8 cellular contexts compared by ENCODE assay signal in genomic region chr18:26190506-26190905, GRCh38. TPM values are rescaled to one million over a fixed set of nuclear protein-coding genes. Genes with fewer than 3 reads are reported as not detected.
DNase-seq lines count a peak whose midpoint lies in the region; ATAC-seq and TF ChIP-seq lines count a peak whose summit lies in the region.

No MANE protein-coding gene starts in this region.

- peak overlapping the region; percentile 87 to 93 (median 92) for H3K27ac Mint-ChIP-seq in naive thymus-derived CD4-positive, alpha-beta T cell

- no peaks in the 10 kb centered on the region for H3K9me3 ChIP-seq in naive thymus-derived CD4-positive, alpha-beta T cell (ENCODE audit: control insufficient read depth in 2 of 3, low read length in 3 of 3)
- no peaks in the 10 kb centered on the region for H3K9me3 ChIP-seq in aorta (ENCODE audit: control insufficient read depth, low read length)
- peaks cover 0 to 12% of the 10 kb centered on the region in 2 donors for H3K9me3 ChIP-seq in right atrium auricular region
- H3K9me3 ChIP-seq in prostate gland: no peaks in the 10 kb centered on the region

- ATAC-seq in GM18873 (IDR thresholded peaks at IDR 0.05; ENCODE audit: low FRiP score, unreplicated experiment): peak; percentile 86
- ATAC-seq in HG02981 (IDR thresholded peaks at IDR 0.05; ENCODE audit: unreplicated experiment): peak; percentile 87
- peak; percentile 86 to 91 for ATAC-seq in activated CD4-positive, CD25-positive, alpha-beta regulatory T cell treated with anti-CD3 and anti-CD28 coated beads, Interleukin-2, amount 50 U/mL, for 24 hours
- peak; percentile 85 for ATAC-seq in naive thymus-derived CD4-positive, alpha-beta T cell
- ATAC-seq in aorta (ENCODE audit: low FRiP score): no peak

- no peaks in the 10 kb centered on the region for H3K27me3 Mint-ChIP-seq in naive thymus-derived CD4-positive, alpha-beta T cell

- no peak for TF ChIP-seq POLR2A in prostate gland (IDR thresholded peaks at IDR 0.05)

- H3K27me3 ChIP-seq in naive thymus-derived CD4-positive, alpha-beta T cell (ENCODE audit: control insufficient read depth in 2 of 2, insufficient read depth in 2 of 2, low read length in 2 of 2): no peaks in the 10 kb centered on the region
- no peaks in the 10 kb centered on the region for H3K27me3 ChIP-seq in aorta (ENCODE audit: control insufficient read depth in 1 of 2, insufficient read depth in 2 of 2, low read length in 1 of 2)
- H3K27me3 ChIP-seq in right atrium auricular region: no peaks in the 10 kb centered on the region
- H3K27me3 ChIP-seq in prostate gland (replicated peaks; ENCODE audit: insufficient read depth): no peaks in the 10 kb centered on the region

- H3K4me3 ChIP-seq in naive thymus-derived CD4-positive, alpha-beta T cell (ENCODE audit: low read length): peak overlapping the region; percentile 26
- no peak overlapping the region for H3K4me3 ChIP-seq in aorta (ENCODE audit: low read length in 2 of 2)
- H3K4me3 ChIP-seq in right atrium auricular region: no peak overlapping the region
- no peak overlapping the region for H3K4me3 ChIP-seq in prostate gland

- peaks cover 5 to 34% (median 28%) of the 10 kb centered on the region in 7 donors for H3K4me1 Mint-ChIP-seq in naive thymus-derived CD4-positive, alpha-beta T cell

- H3K4me3 Mint-ChIP-seq in naive thymus-derived CD4-positive, alpha-beta T cell: peak overlapping the region; percentile 74 to 88 (median 83)

- POLR2A ChIA-PET in naive thymus-derived CD4-positive, alpha-beta T cell (lab: Charles Lee): interaction anchor here (1.9 to 2.3 kb wide), 2 partner anchors 17 to 25 kb away, joined by 5 to 16 read pairs; no protein-coding TSS in a partner anchor

- intact Hi-C loops in naive thymus-derived CD4-positive, alpha-beta T cell (cut with micrococcal nuclease): loop anchor here (1.0 to 2.0 kb wide), 4 partner anchors 24 to 100 kb away; partner anchors contain the start of genes SS18 (in 2 of the 2) and TAF4B (in 2 of the 2)
- intact Hi-C loops in aorta (cut with DNase I) (no loop called here), prostate gland (cut with DNase I) (no loop called here)

- DNase-seq in naive thymus-derived CD4-positive, alpha-beta T cell: peak in 8 of 9 donors; percentile 22 to 61 (median 48)
- DNase-seq in DMS153 (lab: John Stamatoyannopoulos, UW): no peak
- no peak for DNase-seq in aorta
- DNase-seq in right atrium auricular region (ENCODE audit: low spot score): no peak
- DNase-seq in prostate gland (ENCODE audit: low spot score): no peak

- WGBS in aorta, 2 donors: 87 to 94% methylated on average over 8 of the region's 8 CpGs
- WGBS in prostate gland: 83% methylated on average over 8 of the region's 8 CpGs

- no peaks in the 10 kb centered on the region for H3K36me3 Mint-ChIP-seq in naive thymus-derived CD4-positive, alpha-beta T cell

- H3K4me1 ChIP-seq in naive thymus-derived CD4-positive, alpha-beta T cell (ENCODE audit: control insufficient read depth in 2 of 2, insufficient read depth in 2 of 2, low read length in 2 of 2): no peaks in the 10 kb centered on the region
- H3K4me1 ChIP-seq in aorta (ENCODE audit: control insufficient read depth in 1 of 2, insufficient read depth in 2 of 2, low read length in 2 of 2): no peaks in the 10 kb centered on the region
- H3K4me1 ChIP-seq in right atrium auricular region: no peaks in the 10 kb centered on the region
- no peaks in the 10 kb centered on the region for H3K4me1 ChIP-seq in prostate gland (replicated peaks)

- CTCF ChIA-PET in naive thymus-derived CD4-positive, alpha-beta T cell (lab: Charles Lee): interaction anchor here (0.9 kb wide), 1 partner anchor 16 kb away, joined by 3 read pairs; no protein-coding TSS in a partner anchor

- H3K9me3 Mint-ChIP-seq in naive thymus-derived CD4-positive, alpha-beta T cell: peaks cover 0 to 9% (median 0%) of the 10 kb centered on the region in 11 donors

- TF ChIP-seq CTCF in right atrium auricular region (IDR thresholded peaks at IDR 0.05): no peak
- no peak for TF ChIP-seq CTCF in prostate gland (IDR thresholded peaks at IDR 0.05)

- no peaks in the 10 kb centered on the region for H3K36me3 ChIP-seq in naive thymus-derived CD4-positive, alpha-beta T cell (ENCODE audit: control insufficient read depth in 2 of 3, insufficient read depth in 3 of 3, low read length in 3 of 3)
- no peaks in the 10 kb centered on the region for H3K36me3 ChIP-seq in aorta (ENCODE audit: control insufficient read depth in 1 of 2, insufficient read depth in 2 of 2, low read length in 1 of 2)
- H3K36me3 ChIP-seq in right atrium auricular region: no peaks in the 10 kb centered on the region
- H3K36me3 ChIP-seq in prostate gland: no peaks in the 10 kb centered on the region

- H3K27ac ChIP-seq in naive thymus-derived CD4-positive, alpha-beta T cell (ENCODE audit: low read depth, low read length): peak overlapping the region; percentile 63
- no peak overlapping the region for H3K27ac ChIP-seq in aorta (ENCODE audit: low read depth in 1 of 2, low read length in 2 of 2)
- no peak overlapping the region for H3K27ac ChIP-seq in right atrium auricular region
- H3K27ac ChIP-seq in prostate gland: no peak overlapping the region

RNA-seq across cellular contexts. Expression of gene TAF4B, which starts 35.7 kb away (rescaled TPM):
- 10 to 100 TPM; 12.0 to 15.7 (median 12.6) TPM for total RNA-seq in naive thymus-derived CD4-positive, alpha-beta T cell
- polyA plus RNA-seq in naive thymus-derived CD4-positive, alpha-beta T cell: 10 to 100 TPM in 1 of 2 donors, 1 to 10 TPM in 1; 7.3 to 14.5 TPM
- total RNA-seq in aorta: 1 to 10 TPM; 3.9 to 4.2 TPM
- polyA plus RNA-seq in aorta: under 1 TPM; 0.63 to 0.74 TPM
- 1 to 10 TPM; 2.4 to 3.1 TPM for total RNA-seq in right atrium auricular region
- 10 to 100 TPM in 1 of 2 donors, 1 to 10 TPM in 1; 5.3 to 37.3 TPM for total RNA-seq in prostate gland

RNA-seq across cellular contexts. Expression of gene PSMA8, which starts 56.8 kb away (rescaled TPM):
- total RNA-seq in naive thymus-derived CD4-positive, alpha-beta T cell: under 1 TPM; 0.19 to 0.89 (median 0.59) TPM
- 1 to 10 TPM in 1 of 2 donors, under 1 TPM in 1; 0.39 to 1.6 TPM for polyA plus RNA-seq in naive thymus-derived CD4-positive, alpha-beta T cell
- total RNA-seq in aorta: not detected
- polyA plus RNA-seq in aorta: not detected
- total RNA-seq in right atrium auricular region: not detected
- 1 to 10 TPM in 1 of 2 donors, not detected in 1; 2.9 TPM for total RNA-seq in prostate gland

Comparison
In these comparisons a context has a peak if more than half of its experiments do, and no peak if none do; other contexts are left out.
1. DNase-seq: peak in naive thymus-derived CD4-positive, alpha-beta T cell (8 of 9); none in DMS153 (single experiment), aorta (0 of 2), right atrium auricular region (single experiment) and prostate gland (single experiment).
2. intact Hi-C loops: an anchor here in naive thymus-derived CD4-positive, alpha-beta T cell (1.0 to 2.0 kb wide); none called in aorta and prostate gland.